Comparison of ENCODE assay signal across 1 cellular context in the genomic region with DNA sequence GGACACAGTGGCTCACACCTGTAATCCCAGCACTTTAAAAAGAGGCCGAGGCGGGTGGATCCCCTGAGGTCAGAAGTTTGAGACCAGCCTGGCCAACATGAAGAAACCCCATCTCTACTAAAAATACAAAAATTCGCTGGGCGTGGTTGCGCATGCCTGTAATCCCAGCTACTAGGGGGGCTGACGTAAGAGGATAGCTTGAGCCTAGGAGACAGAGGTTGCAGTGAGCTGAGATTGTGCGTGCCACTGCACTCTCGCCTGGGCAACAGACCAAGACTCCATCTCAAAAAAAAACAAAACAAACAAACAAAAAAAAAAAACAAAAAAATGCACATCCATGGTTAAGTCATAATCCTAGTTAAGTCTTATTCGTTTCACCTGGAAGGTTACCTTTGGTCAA. TPM values are rescaled to one million over a fixed set of nuclear protein-coding genes. Genes with fewer than 3 reads are reported as not detected.
"Had no signal": no experiment of that assay in that cellular context is flagged by ENCODE, and none has a peak within 500 bp of the region (broad histone marks: within the 10 kb centered on the region; RNA-seq: fewer than 3 reads in every experiment).

No MANE protein-coding gene starts in this region.

RNA-seq across cellular contexts. Expression of a gene that starts 26.8 kb away (rescaled TPM):
- total RNA-seq: G401 had no signal

RNA-seq across cellular contexts. Expression of a gene that starts 31.5 kb away (rescaled TPM):
- total RNA-seq: G401 had no signal
